In the genomic region with DNA sequence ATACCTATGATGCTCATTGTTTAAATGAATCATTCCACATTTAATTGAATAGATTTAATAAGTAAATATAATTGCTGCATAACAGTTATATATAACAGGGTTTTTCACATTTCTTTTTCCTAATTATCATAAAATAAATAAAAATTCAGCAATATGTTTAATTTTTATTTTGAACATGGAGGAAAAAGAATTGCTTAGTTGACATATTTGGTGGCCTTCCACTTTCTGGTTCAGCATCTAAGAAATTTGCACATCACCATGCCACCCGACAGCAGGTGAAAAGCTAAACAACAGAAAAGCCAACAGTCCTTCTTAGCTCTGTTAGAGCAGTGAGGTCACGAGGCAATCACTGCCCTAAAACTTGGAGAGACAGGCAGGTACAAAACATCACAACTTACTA, we compare ENCODE assay signal across 33 cellular contexts.
"Had no signal": no experiment of that assay in that cellular context is flagged by ENCODE, and none has a peak within 500 bp of the region (broad histone marks: within the 10 kb centered on the region; RNA-seq: fewer than 3 reads in every experiment).

No MANE protein-coding gene starts in this region.

- H3K36me3 Mint-ChIP-seq: activated CD4-positive, alpha-beta memory T cell treated with anti-CD3 and anti-CD28 coated beads for 36 hours; activated CD8-positive, alpha-beta memory T cell treated with anti-CD3 and anti-CD28 coated beads, Interleukin-2, amount 10 ng/mL, durations not matched to agents 7 days and 5 days; activated naive CD4-positive, alpha-beta T cell treated with anti-CD3 and anti-CD28 coated beads, Interleukin-2, amount 50 U/mL, for 72 hours; activated naive CD8-positive, alpha-beta T cell treated with anti-CD3 and anti-CD28 coated beads, Interleukin-2, amount 10 ng/mL, durations not matched to agents 7 days and 5 days; brain had no signal

- H3K27ac ChIP-seq: ascending aorta, breast epithelium, cardiac muscle cell, coronary artery, dorsolateral prefrontal cortex, gastrocnemius medialis, heart left ventricle had no signal

- H3K36me3 ChIP-seq: ascending aorta, breast epithelium, cardiac muscle cell, gastrocnemius medialis, heart left ventricle had no signal

- ATAC-seq: activated CD4-positive, alpha-beta T cell treated with anti-CD3 and anti-CD28 coated beads for 36 hours; activated CD8-positive, alpha-beta memory T cell treated with anti-CD3 and anti-CD28 coated beads, Interleukin-2, amount 10 ng/mL, durations not matched to agents 7 days and 5 days; activated CD8-positive, alpha-beta T cell treated with anti-CD3 and anti-CD28 coated beads, Interleukin-2, amount 10 ng/mL, durations not matched to agents 7 days and 5 days; activated naive CD4-positive, alpha-beta T cell treated with anti-CD3 and anti-CD28 coated beads, Interleukin-2, amount 50 U/mL, for 72 hours; esophagus mucosa; gastrocnemius medialis; heart left ventricle had no signal

- H3K27me3 Mint-ChIP-seq: activated CD4-positive, alpha-beta T cell treated with anti-CD3 and anti-CD28 coated beads for 36 hours; activated CD4-positive, alpha-beta T cell treated with anti-CD3 and anti-CD28 coated beads, Interleukin-2, amount 10 ng/mL, durations not matched to agents 24 days and 14 days; activated CD8-positive, alpha-beta memory T cell treated with anti-CD3 and anti-CD28 coated beads, Interleukin-2, amount 10 ng/mL, durations not matched to agents 7 days and 5 days; activated naive CD8-positive, alpha-beta T cell treated with anti-CD3 and anti-CD28 coated beads, Interleukin-2, amount 10 ng/mL, durations not matched to agents 7 days and 5 days; dendritic cell treated with granulocyte-macrophage colony-stimulating factor and Interleukin-4, amounts not matched to agents 40 ng/mL and 50 ng/mL, for 4 days had no signal

- DNase-seq: activated CD4-positive, alpha-beta memory T cell treated with anti-CD3 and anti-CD28 coated beads for 36 hours; activated CD4-positive, alpha-beta T cell treated with anti-CD3 and anti-CD28 coated beads for 36 hours; activated CD4-positive, alpha-beta T cell treated with anti-CD3 and anti-CD28 coated beads, Interleukin-2, amount 10 ng/mL, durations not matched to agents 24 days and 14 days; activated CD4-positive, CD25-positive, alpha-beta regulatory T cell; activated CD4-positive, CD25-positive, alpha-beta regulatory T cell treated with anti-CD3 and anti-CD28 coated beads, Interleukin-2, amount 50 U/mL, for 72 hours; activated CD8-positive, alpha-beta memory T cell treated with anti-CD3 and anti-CD28 coated beads, Interleukin-2, amount 10 ng/mL, durations not matched to agents 7 days and 5 days; activated CD8-positive, alpha-beta memory T cell treated with anti-CD3 and anti-CD28 coated beads, Interleukin-2, amount 50 U/mL, for 4 hours; activated CD8-positive, alpha-beta T cell treated with anti-CD3 and anti-CD28 coated beads, Interleukin-2, amount 10 ng/mL, durations not matched to agents 7 days and 5 days; activated effector memory CD4-positive, alpha-beta T cell treated with anti-CD3 and anti-CD28 coated beads, Interleukin-2, amount 50 U/mL, for 16 hours; activated naive CD4-positive, alpha-beta T cell treated with anti-CD3 and anti-CD28 coated beads for 36 hours; activated naive CD8-positive, alpha-beta T cell treated with anti-CD3 and anti-CD28 coated beads, Interleukin-2, amount 10 ng/mL, durations not matched to agents 7 days and 5 days; activated T-cell treated with anti-CD3 and anti-CD28 coated beads, Interleukin-2, amount 50 U/mL, for 1 hour; activated T-cell treated with anti-CD3 and anti-CD28 coated beads, Interleukin-2, amount 50 U/mL, for 48 hours; central memory CD4-positive, alpha-beta T cell; cerebellar nuclear complex; dorsolateral prefrontal cortex; effector memory CD4-positive, alpha-beta T cell; endodermal cell; foreskin fibroblast; gastrocnemius medialis; glutamatergic neuron; heart left ventricle; T-helper 2 cell had no signal

- H3K4me1 Mint-ChIP-seq: activated CD4-positive, alpha-beta T cell treated with anti-CD3 and anti-CD28 coated beads for 36 hours; activated CD4-positive, alpha-beta T cell treated with anti-CD3 and anti-CD28 coated beads, Interleukin-2, amount 10 ng/mL, durations not matched to agents 24 days and 14 days; activated CD8-positive, alpha-beta memory T cell treated with anti-CD3 and anti-CD28 coated beads, Interleukin-2, amount 10 ng/mL, durations not matched to agents 7 days and 5 days; activated naive CD8-positive, alpha-beta T cell treated with anti-CD3 and anti-CD28 coated beads, Interleukin-2, amount 10 ng/mL, durations not matched to agents 7 days and 5 days; endodermal cell had no signal

- H3K4me3 Mint-ChIP-seq: activated CD4-positive, alpha-beta memory T cell treated with anti-CD3 and anti-CD28 coated beads for 36 hours; activated CD4-positive, alpha-beta T cell treated with anti-CD3 and anti-CD28 coated beads for 36 hours; activated CD4-positive, alpha-beta T cell treated with anti-CD3 and anti-CD28 coated beads, Interleukin-2, amount 10 ng/mL, durations not matched to agents 24 days and 14 days; activated CD8-positive, alpha-beta memory T cell treated with anti-CD3 and anti-CD28 coated beads, Interleukin-2, amount 10 ng/mL, durations not matched to agents 7 days and 5 days; activated CD8-positive, alpha-beta T cell treated with anti-CD3 and anti-CD28 coated beads, Interleukin-2, amount 10 ng/mL, durations not matched to agents 7 days and 5 days; activated naive CD4-positive, alpha-beta T cell treated with anti-CD3 and anti-CD28 coated beads for 36 hours; activated naive CD8-positive, alpha-beta T cell treated with anti-CD3 and anti-CD28 coated beads, Interleukin-2, amount 10 ng/mL, durations not matched to agents 7 days and 5 days; activated T-helper 1 cell treated with anti-CD3 and anti-CD28 coated beads, Interleukin-12 subunit alpha, Interleukin-12 subunit beta, Interleukin-2, Interleukin-4 antibody, amounts not matched to agents 30 ng/mL and 10 ng/mL and 1 ng/mL, durations not matched to agents 14 hours and 24 hours and 36 hours; brain; dendritic cell treated with granulocyte-macrophage colony-stimulating factor and Interleukin-4, amounts not matched to agents 40 ng/mL and 50 ng/mL, for 4 days; endodermal cell had no signal

- H3K9me3 Mint-ChIP-seq: activated CD4-positive, alpha-beta memory T cell treated with anti-CD3 and anti-CD28 coated beads for 36 hours; activated CD4-positive, alpha-beta T cell treated with anti-CD3 and anti-CD28 coated beads, Interleukin-2, amount 10 ng/mL, durations not matched to agents 24 days and 14 days; activated naive CD4-positive, alpha-beta T cell treated with anti-CD3 and anti-CD28 coated beads, Interleukin-2, amount 50 U/mL, for 72 hours; activated naive CD8-positive, alpha-beta T cell treated with anti-CD3 and anti-CD28 coated beads, Interleukin-2, amount 10 ng/mL, durations not matched to agents 7 days and 5 days; activated T-helper 1 cell treated with anti-CD3 and anti-CD28 coated beads, Interleukin-12 subunit alpha, Interleukin-12 subunit beta, Interleukin-2, Interleukin-4 antibody, amounts not matched to agents 30 ng/mL and 10 ng/mL and 1 ng/mL, durations not matched to agents 14 hours and 24 hours and 36 hours; activated T-helper 2 cell treated with anti-CD3 and anti-CD28 coated beads, Interferon-gamma antibody, Interleukin-2, Interleukin-4, amounts not matched to agents 10 μg/mL and 5 μg/mL and 100 μg/mL, durations not matched to agents 14 hours and 24 hours and 36 hours; dendritic cell treated with granulocyte-macrophage colony-stimulating factor and Interleukin-4, amounts not matched to agents 40 ng/mL and 50 ng/mL, for 4 days had no signal

- H3K9me3 ChIP-seq: ascending aorta, breast epithelium, gastrocnemius medialis had no signal

- H3K4me3 ChIP-seq: ascending aorta, breast epithelium, cardiac muscle cell, coronary artery, dorsolateral prefrontal cortex, gastrocnemius medialis, heart left ventricle had no signal

- H3K4me1 ChIP-seq: ascending aorta, breast epithelium, gastrocnemius medialis, heart left ventricle had no signal

- H3K27me3 ChIP-seq: ascending aorta, breast epithelium, cardiac muscle cell, dorsolateral prefrontal cortex, gastrocnemius medialis, heart left ventricle had no signal

- H3K27ac Mint-ChIP-seq: activated CD4-positive, alpha-beta memory T cell treated with anti-CD3 and anti-CD28 coated beads for 36 hours; activated CD4-positive, alpha-beta T cell treated with anti-CD3 and anti-CD28 coated beads for 36 hours; activated CD4-positive, alpha-beta T cell treated with anti-CD3 and anti-CD28 coated beads, Interleukin-2, amount 10 ng/mL, durations not matched to agents 24 days and 14 days; activated CD8-positive, alpha-beta memory T cell treated with anti-CD3 and anti-CD28 coated beads, Interleukin-2, amount 10 ng/mL, durations not matched to agents 7 days and 5 days; activated CD8-positive, alpha-beta T cell treated with anti-CD3 and anti-CD28 coated beads, Interleukin-2, amount 10 ng/mL, durations not matched to agents 7 days and 5 days; activated naive CD4-positive, alpha-beta T cell treated with anti-CD3 and anti-CD28 coated beads for 36 hours; activated naive CD4-positive, alpha-beta T cell treated with anti-CD3 and anti-CD28 coated beads, Interleukin-2, amount 50 U/mL, for 72 hours; activated naive CD8-positive, alpha-beta T cell treated with anti-CD3 and anti-CD28 coated beads, Interleukin-2, amount 10 ng/mL, durations not matched to agents 7 days and 5 days; activated T-helper 1 cell treated with anti-CD3 and anti-CD28 coated beads, Interleukin-12 subunit alpha, Interleukin-12 subunit beta, Interleukin-2, Interleukin-4 antibody, amounts not matched to agents 30 ng/mL and 10 ng/mL and 1 ng/mL, durations not matched to agents 14 hours and 24 hours and 36 hours; activated T-helper 2 cell treated with anti-CD3 and anti-CD28 coated beads, Interferon-gamma antibody, Interleukin-2, Interleukin-4, amounts not matched to agents 10 μg/mL and 5 μg/mL and 100 μg/mL, durations not matched to agents 14 hours and 24 hours and 36 hours; brain; dendritic cell treated with granulocyte-macrophage colony-stimulating factor and Interleukin-4, amounts not matched to agents 40 ng/mL and 50 ng/mL, for 4 days; endodermal cell had no signal
